Comparison of ENCODE assay signal across 34 cellular contexts in the genomic region with DNA sequence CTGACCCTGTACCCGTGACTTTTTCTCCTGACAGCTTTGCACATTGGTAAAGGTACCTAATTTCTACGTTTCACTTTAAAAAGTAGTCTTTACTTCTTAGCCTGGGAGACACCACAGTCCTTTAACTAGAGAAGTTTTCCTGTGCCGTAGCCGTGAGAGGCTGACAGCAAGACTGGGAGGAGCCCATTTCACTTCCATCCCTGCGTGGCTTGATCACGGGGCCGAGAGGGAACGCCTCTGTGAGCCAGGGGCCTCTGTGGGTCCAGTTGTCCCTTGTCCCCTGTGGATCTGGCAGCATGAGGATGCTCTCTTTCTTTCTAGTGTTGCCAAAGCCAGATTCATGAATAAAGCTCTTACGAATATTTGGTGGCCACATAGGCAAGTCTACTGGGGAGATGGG. TPM values are rescaled to one million over a fixed set of nuclear protein-coding genes. Genes with fewer than 3 reads are reported as not detected.
"Had no signal": no experiment of that assay in that cellular context is flagged by ENCODE, and none has a peak within 500 bp of the region (broad histone marks: within the 10 kb centered on the region; RNA-seq: fewer than 3 reads in every experiment).

No MANE protein-coding gene starts in this region.

- H2AFZ ChIP-seq: parathyroid adenoma had no signal

- H3K36me3 Mint-ChIP-seq: naive thymus-derived CD8-positive, alpha-beta T cell; natural killer cell treated with Interleukin-12 subunit alpha and Interleukin-12 subunit beta and Interleukin-15 and Interleukin-18, amount 100 ng/mL, for 72 hours; stimulated activated memory B cell treated with anti-CD40 and anti-IgM and Interleukin-4, amounts not matched to agents 10 μg/mL and 1 μg/mL and 100 μg/mL, for 72 hours had no signal

- ATAC-seq: naive thymus-derived CD8-positive, alpha-beta T cell; psoas muscle; right cardiac atrium; stimulated activated memory B cell treated with anti-CD40 and anti-IgM and Interleukin-4, amounts not matched to agents 10 μg/mL and 1 μg/mL and 100 μg/mL, for 72 hours; stimulated activated naive CD8-positive, alpha-beta T cell treated with anti-CD3 and anti-CD28 coated beads, Interleukin-15, amount 100 ng/mL, for 72 hours; stimulated activated naive CD8-positive, alpha-beta T cell treated with anti-CD3 and anti-CD28 coated beads, Interleukin-15, Interleukin-2, amounts not matched to agents 100 U/mL and 50 U/mL, for 24 hours; upper lobe of right lung had no signal

- H3K27ac ChIP-seq: ovary, parathyroid adenoma, psoas muscle, right lobe of liver, skin epidermis, spleen, suprapubic skin, testis, tibial artery, transverse colon, upper lobe of right lung, uterus had no signal

- H3K9me3 Mint-ChIP-seq: natural killer cell treated with Interleukin-12 subunit alpha and Interleukin-12 subunit beta and Interleukin-15 and Interleukin-18, amount 100 ng/mL, for 72 hours; nephron progenitor cell; neural crest cell; stimulated activated memory B cell treated with anti-CD40 and anti-IgM and Interleukin-4, amounts not matched to agents 10 μg/mL and 1 μg/mL and 100 μg/mL, for 72 hours had no signal

- DNase-seq: naive thymus-derived CD8-positive, alpha-beta T cell; nephron progenitor cell; occipital lobe; ovary; posterior cingulate gyrus; psoas muscle; right cardiac atrium; right lobe of liver; spleen; stimulated activated CD4-positive, alpha-beta T cell treated with anti-CD3 and anti-CD28 coated beads, Interleukin-12 subunit alpha, Interleukin-12 subunit beta, amount 100 ng/mL, for 4 hours; stimulated activated CD4-positive, alpha-beta T cell treated with anti-CD3 and anti-CD28 coated beads, Interleukin-1b, Interleukin-23, amount 100 ng/mL, for 48 hours; stimulated activated CD4-positive, alpha-beta T cell treated with anti-CD3 and anti-CD28 coated beads, Interleukin-4, amount 100 ng/mL, for 1 hour; stimulated activated CD4-positive, alpha-beta T cell treated with anti-CD3 and anti-CD28 coated beads, Interleukin-4, amount 100 ng/mL, for 4 hours; stimulated activated CD8-positive, alpha-beta memory T cell treated with anti-CD3 and anti-CD28 coated beads, Interleukin-4, amount 100 ng/mL, for 48 hours; stimulated activated naive CD4-positive, alpha-beta T cell; stimulated activated naive CD8-positive, alpha-beta T cell treated with anti-CD3 and anti-CD28 coated beads, Interleukin-15, amount 100 ng/mL, for 72 hours; stimulated activated naive CD8-positive, alpha-beta T cell treated with anti-CD3 and anti-CD28 coated beads, Interleukin-15, Interleukin-2, amounts not matched to agents 100 U/mL and 50 U/mL, for 24 hours; substantia nigra; testis; tibial artery; transverse colon; upper lobe of right lung; uterus had no signal

- H3K27ac Mint-ChIP-seq: naive thymus-derived CD8-positive, alpha-beta T cell; natural killer cell treated with Interleukin-12 subunit alpha and Interleukin-12 subunit beta and Interleukin-15 and Interleukin-18, amount 100 ng/mL, for 72 hours; nephron progenitor cell; progenitor cell of endocrine pancreas; stimulated activated memory B cell treated with anti-CD40 and anti-IgM and Interleukin-4, amounts not matched to agents 10 μg/mL and 1 μg/mL and 100 μg/mL, for 72 hours; stimulated activated naive CD8-positive, alpha-beta T cell treated with anti-CD3 and anti-CD28 coated beads, Interleukin-15, amount 100 ng/mL, for 72 hours; type B pancreatic cell had no signal

- H3K4me3 ChIP-seq: ovary, psoas muscle, right lobe of liver, skin epidermis, smooth muscle cell, spleen, suprapubic skin, testis, tibial artery, transverse colon, upper lobe of right lung, uterus had no signal

- H3K36me3 ChIP-seq: ovary, right lobe of liver, spleen, suprapubic skin, tibial artery, transverse colon, upper lobe of right lung, uterus had no signal

- H3K27me3 ChIP-seq: ovary, right lobe of liver, suprapubic skin, testis, tibial artery, transverse colon, upper lobe of right lung, uterus had no signal

- H3K79me2 ChIP-seq: parathyroid adenoma had no signal

- H3K9me3 ChIP-seq: ovary, psoas muscle, right lobe of liver, spleen, suprapubic skin, testis, tibial artery, transverse colon, upper lobe of right lung, uterus had no signal

- H3K27me3 Mint-ChIP-seq: natural killer cell treated with Interleukin-12 subunit alpha and Interleukin-12 subunit beta and Interleukin-15 and Interleukin-18, amount 100 ng/mL, for 72 hours; stimulated activated memory B cell treated with anti-CD40 and anti-IgM and Interleukin-4, amounts not matched to agents 10 μg/mL and 1 μg/mL and 100 μg/mL, for 72 hours; stimulated activated naive CD8-positive, alpha-beta T cell treated with anti-CD3 and anti-CD28 coated beads, Interleukin-15, amount 100 ng/mL, for 72 hours; type B pancreatic cell had no signal

- H3K9ac ChIP-seq: parathyroid adenoma had no signal

- H3K4me1 ChIP-seq: parathyroid adenoma, psoas muscle, right lobe of liver, spleen, suprapubic skin, testis, transverse colon, upper lobe of right lung, uterus had no signal

- H3K4me2 ChIP-seq: smooth muscle cell had no signal

- H3K4me1 Mint-ChIP-seq: naive thymus-derived CD8-positive, alpha-beta T cell; stimulated activated memory B cell treated with anti-CD40 and anti-IgM and Interleukin-4, amounts not matched to agents 10 μg/mL and 1 μg/mL and 100 μg/mL, for 72 hours; stimulated activated naive CD8-positive, alpha-beta T cell treated with anti-CD3 and anti-CD28 coated beads, Interleukin-15, amount 100 ng/mL, for 72 hours had no signal

- H3K4me3 Mint-ChIP-seq: naive thymus-derived CD8-positive, alpha-beta T cell; natural killer cell treated with Interleukin-12 subunit alpha and Interleukin-12 subunit beta and Interleukin-15 and Interleukin-18, amount 100 ng/mL, for 72 hours; nephron progenitor cell; neural crest cell; stimulated activated memory B cell treated with anti-CD40 and anti-IgM and Interleukin-4, amounts not matched to agents 10 μg/mL and 1 μg/mL and 100 μg/mL, for 72 hours; stimulated activated naive CD8-positive, alpha-beta T cell treated with anti-CD3 and anti-CD28 coated beads, Interleukin-15, amount 100 ng/mL, for 72 hours; type B pancreatic cell had no signal

RNA-seq across cellular contexts. Expression of a gene that starts 21.6 kb away (rescaled TPM):
- total RNA-seq: naive thymus-derived CD8-positive, alpha-beta T cell; natural killer cell treated with Interleukin-12 subunit alpha and Interleukin-12 subunit beta and Interleukin-15 and Interleukin-18, amount 100 ng/mL, for 72 hours; osteoblast; psoas muscle; renal cortical epithelial cell; right lobe of liver; smooth muscle cell had no signal
